10 cellular contexts compared by ENCODE assay signal in the genomic region with DNA sequence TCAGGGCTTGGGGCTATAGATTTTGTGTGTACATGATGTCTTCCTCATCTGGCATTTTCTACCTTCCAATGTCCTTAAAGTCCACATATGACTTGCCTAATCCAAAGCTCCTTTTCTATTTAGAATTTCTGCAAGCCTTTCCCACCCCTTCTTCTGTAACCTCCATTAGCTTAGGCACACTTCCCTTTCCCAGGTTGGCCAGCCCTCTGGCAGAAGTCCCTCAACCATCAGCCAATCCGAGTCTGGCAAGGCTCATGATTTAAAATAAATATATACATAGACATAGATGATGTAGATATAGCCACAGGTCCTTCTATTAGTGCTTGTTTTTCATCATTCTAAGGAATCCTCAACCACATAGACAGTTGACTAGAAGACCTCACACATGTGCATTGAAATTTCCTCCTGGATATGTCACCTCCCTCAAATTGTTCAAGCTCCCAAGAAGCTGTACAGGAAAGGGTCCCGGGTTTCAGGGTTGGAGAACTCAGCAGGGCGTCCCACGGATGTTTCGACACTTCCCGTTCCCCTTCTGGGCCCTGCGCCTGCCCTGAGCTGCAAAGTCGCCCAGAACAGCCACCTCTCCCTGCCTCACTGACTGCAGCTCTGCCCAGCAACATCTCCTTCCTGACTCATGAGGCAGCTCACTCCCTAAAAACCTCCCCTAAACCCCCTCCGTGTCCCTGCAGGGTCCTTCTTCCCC. TPM values are rescaled to one million over a fixed set of nuclear protein-coding genes. Genes with fewer than 3 reads are reported as not detected.
DNase-seq lines count a peak whose midpoint lies in the region; TF ChIP-seq lines count a peak whose summit lies in the region.
"Had no signal": no experiment of that assay in that cellular context is flagged by ENCODE, and none has a peak within 500 bp of the region (broad histone marks: within the 10 kb centered on the region; RNA-seq: fewer than 3 reads in every experiment).

No MANE protein-coding gene starts in this region.

- H3K4me1 ChIP-seq in adrenal gland (replicated peaks in 1 of 2): no peaks in the 10 kb centered on the region
- H3K4me1 ChIP-seq in tibial nerve: no peaks in the 10 kb centered on the region

- peak overlapping the region in 2 of 5 donors; percentile 52 to 59 for H3K27ac ChIP-seq in adrenal gland
- peak overlapping the region in 2 of 4 donors; percentile 20 to 28 for H3K27ac ChIP-seq in tibial nerve

- in situ Hi-C loops in KBM-7 (cut with MboI; ENCODE audit: low pct_unique_long_range_greater_than_20kb, low sequenced_read_pairs): no loop called here

- TF ChIP-seq POLR2A in adrenal gland (IDR thresholded peaks at IDR 0.05): no peak
- no peak for TF ChIP-seq POLR2A in tibial nerve (IDR thresholded peaks at IDR 0.05)

- TF ChIP-seq CTCF in adrenal gland (IDR thresholded peaks at IDR 0.05) (no peak), tibial nerve (IDR thresholded peaks at IDR 0.05) (no peak)

- DNase-seq in KBM-7: peak; percentile 93
- DNase-seq in adrenal gland: peak; percentile 35 to 69 (median 54)
- peak; percentile 19 for DNase-seq in left kidney (ENCODE audit: low read depth, low spot score)
- peak; percentile 27 to 28 for DNase-seq in tibial nerve (ENCODE audit: low spot score in 2 of 2)
- DNase-seq in glomerular visceral epithelial cell (ENCODE audit: extremely low spot score): no peak
- no peak for DNase-seq in inferior parietal cortex (ENCODE audit: extremely low spot score)
- DNase-seq in NCI-H446 (lab: John Stamatoyannopoulos, UW): no peak
- DNase-seq: activated CD4-positive, alpha-beta T cell treated with anti-CD3 and anti-CD28 coated beads for 48 hours; effector memory CD4-positive, alpha-beta T cell; NCI-H1694 had no signal

- H3K27me3 ChIP-seq in adrenal gland (no peaks in the 10 kb centered on the region), tibial nerve (no peaks in the 10 kb centered on the region)

- 60 to 70% (median 66%) methylated on average over 9 of the region's 9 CpGs for WGBS in adrenal gland, 4 donors
- WGBS in tibial nerve, 2 donors: 65 to 72% methylated on average over 9 of the region's 9 CpGs

- intact Hi-C loops in adrenal gland (cut with DNase I): loop anchor here in 1 of 2 donors (10.0 kb wide), 1 partner anchor 346 kb away; no protein-coding TSS in a partner anchor

- no peaks in the 10 kb centered on the region for H3K9me3 ChIP-seq in adrenal gland (replicated peaks in 1 of 3)
- H3K9me3 ChIP-seq in tibial nerve: no peaks in the 10 kb centered on the region

- no peaks in the 10 kb centered on the region for H3K36me3 ChIP-seq in adrenal gland (replicated peaks in 1 of 2)
- no peaks in the 10 kb centered on the region for H3K36me3 ChIP-seq in tibial nerve

- TF ChIP-seq EP300 in tibial nerve (IDR thresholded peaks at IDR 0.05): peak in 1 of 2 donors; percentile 23

- H3K4me3 ChIP-seq in adrenal gland (no peak overlapping the region), tibial nerve (no peak overlapping the region)

RNA-seq across cellular contexts. Expression of a gene that starts 20.4 kb away (rescaled TPM):
- total RNA-seq in adrenal gland: 10 to 100 TPM in 6 of 8 donors, 1 to 10 TPM in 2; 6.2 to 38.5 (median 17.0) TPM
- polyA plus RNA-seq in adrenal gland: 1 to 10 TPM; 2.0 to 6.0 (median 5.8) TPM
- total RNA-seq in tibial nerve: 10 to 100 TPM in 3 of 4 donors, 1 to 10 TPM in 1; 7.1 to 21.3 (median 14.2) TPM

Comparison
In these comparisons a context has a peak if more than half of its experiments do, and no peak if none do; other contexts are left out.
1. DNase-seq: peak in KBM-7 (single experiment), adrenal gland (7 of 7), left kidney (single experiment) and tibial nerve (2 of 2); none in glomerular visceral epithelial cell (single experiment), inferior parietal cortex (single experiment) and NCI-H446 (0 of 2).